17 cellular contexts compared by ENCODE assay signal in the genomic region with DNA sequence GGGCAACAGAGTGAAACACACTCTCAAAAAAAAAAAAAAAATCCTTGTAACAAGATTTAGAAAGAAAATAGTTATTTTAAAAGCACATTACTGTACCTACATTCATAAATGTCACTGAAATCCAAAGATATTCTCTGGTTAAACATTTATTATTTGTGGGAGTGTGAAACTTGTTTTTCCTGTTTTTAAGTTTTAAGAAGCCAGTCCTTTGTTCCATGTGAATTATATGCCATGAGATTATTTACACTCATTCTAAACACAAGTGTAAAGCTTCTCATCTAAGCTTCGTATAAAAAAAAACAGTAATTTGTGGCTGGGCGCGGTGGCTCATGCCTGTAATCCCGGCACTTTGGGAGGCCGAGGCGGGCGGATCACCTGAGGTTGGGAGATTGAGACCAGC.
"Had no signal": no experiment of that assay in that cellular context is flagged by ENCODE, and none has a peak within 500 bp of the region (broad histone marks: within the 10 kb centered on the region; RNA-seq: fewer than 3 reads in every experiment).

No MANE protein-coding gene starts in this region.

- H3K9me3 ChIP-seq: left ventricle myocardium inferior, psoas muscle, right atrium auricular region, tibial nerve had no signal

- H3K36me3 ChIP-seq: cardiac muscle cell, left ventricle myocardium inferior, right atrium auricular region, tibial nerve had no signal

- ATAC-seq: activated CD4-positive, alpha-beta T cell treated with anti-CD3 and anti-CD28 coated beads for 36 hours; activated naive CD8-positive, alpha-beta T cell treated with anti-CD3 and anti-CD28 coated beads, Interleukin-2, amount 50 U/mL, for 24 hours; natural killer cell; psoas muscle had no signal

- H3K4me1 ChIP-seq: right atrium auricular region, tibial nerve had no signal

- H3K27ac ChIP-seq: cardiac muscle cell, epithelial cell of prostate, left ventricle myocardium inferior, psoas muscle, right atrium auricular region had no signal

- H3K4me3 ChIP-seq: cardiac muscle cell, left ventricle myocardium inferior, psoas muscle, right atrium auricular region, tibial nerve had no signal

- DNase-seq: activated B cell treated with CpG ODN at 0.5 μM for 24 hours; activated CD4-positive, alpha-beta memory T cell treated with anti-CD3 and anti-CD28 coated beads for 36 hours; activated CD4-positive, alpha-beta T cell treated with anti-CD3 and anti-CD28 coated beads for 36 hours; activated effector memory CD4-positive, alpha-beta T cell treated with anti-CD3 and anti-CD28 coated beads, Interleukin-2, amount 50 U/mL, for 16 hours; activated naive CD4-positive, alpha-beta T cell treated with anti-CD3 and anti-CD28 coated beads, Interleukin-2, amount 50 U/mL, for 16 hours; activated naive CD8-positive, alpha-beta T cell treated with anti-CD3 and anti-CD28 coated beads, Interleukin-2, amount 50 U/mL, for 24 hours; foreskin fibroblast; immature natural killer cell; left ventricle myocardium inferior; natural killer cell; psoas muscle; stimulated activated CD4-positive, alpha-beta T cell treated with anti-CD3 and anti-CD28 coated beads, Interleukin-4, amount 100 ng/mL, for 24 hours; T-helper 9 cell had no signal

- H3K27me3 ChIP-seq: cardiac muscle cell, right atrium auricular region, tibial nerve had no signal
